In genomic region chr16:81715358-81716196, GRCh38 we compare ENCODE assay signal across 8 cellular contexts.
A peak's percentile ranks its signal among the peaks of the same experiment; 100 is the strongest.
DNase-seq lines count a peak whose midpoint lies in the region; ATAC-seq, FAIRE-seq and TF ChIP-seq lines count a peak whose summit lies in the region.

No MANE protein-coding gene starts in this region.

- H3K4me1 ChIP-seq in right lobe of liver (no peaks in the 10 kb centered on the region), prostate gland (replicated peaks) (no peaks in the 10 kb centered on the region)

- H3K4me3 ChIP-seq in right lobe of liver (no peak overlapping the region), prostate gland (no peak overlapping the region)

- DNase-seq in GM18507 (ENCODE audit: extremely low spot score, insufficient read length, low read depth) (no peak), immature natural killer cell (peak; percentile 20 to 28 (median 22)), right lobe of liver (no peak), prostate gland (ENCODE audit: low spot score) (no peak), AG08396 (ENCODE audit: low spot score) (no peak), HCEC 1CT (no peak)

- no peak for TF ChIP-seq CTCF in right lobe of liver (IDR thresholded peaks at IDR 0.05)
- TF ChIP-seq CTCF in prostate gland (IDR thresholded peaks at IDR 0.05): no peak

- TF ChIP-seq POLR2A in right lobe of liver (IDR thresholded peaks at IDR 0.05) (no peak), prostate gland (IDR thresholded peaks at IDR 0.05) (no peak)

- intact Hi-C loops in right lobe of liver (cut with DNase I) (no loop called here), prostate gland (cut with DNase I) (no loop called here)

- peak overlapping the region; percentile 5 to 78 (median 66) for H3K27ac Mint-ChIP-seq in immature natural killer cell

- no peaks in the 10 kb centered on the region for H3K9me3 Mint-ChIP-seq in immature natural killer cell

- no peak overlapping the region for H3K27ac ChIP-seq in right lobe of liver
- no peak overlapping the region for H3K27ac ChIP-seq in prostate gland

- 72% methylated on average over 11 of the region's 11 CpGs for WGBS in right lobe of liver (ENCODE audit: insufficient coverage, low coverage, low lambda C conversion rate, missing lambda C conversion rate)
- WGBS in prostate gland: 63% methylated on average over 11 of the region's 11 CpGs

- H3K36me3 Mint-ChIP-seq in immature natural killer cell: peaks cover 0 to 8% (median 4%) of the 10 kb centered on the region in 3 donors

- H3K27me3 ChIP-seq in right lobe of liver (no peaks in the 10 kb centered on the region), prostate gland (replicated peaks; ENCODE audit: insufficient read depth) (no peaks in the 10 kb centered on the region)

- H3K9me3 ChIP-seq in right lobe of liver (no peaks in the 10 kb centered on the region), prostate gland (no peaks in the 10 kb centered on the region)

- peaks cover 50 to 51% of the 10 kb centered on the region in 2 donors for H3K4me1 Mint-ChIP-seq in immature natural killer cell

- FAIRE-seq in GM18507 (lab: Jason Lieb, UNC): peak; percentile 93

- no peaks in the 10 kb centered on the region for H3K36me3 ChIP-seq in right lobe of liver
- no peaks in the 10 kb centered on the region for H3K36me3 ChIP-seq in prostate gland

- peak overlapping the region; percentile 7 to 69 (median 25) for H3K4me3 Mint-ChIP-seq in immature natural killer cell

- H3K27me3 Mint-ChIP-seq in immature natural killer cell (ENCODE audit: low read depth in 3 of 3): peaks cover 5 to 10% (median 7%) of the 10 kb centered on the region in 3 donors

- ATAC-seq in GM21576 (IDR thresholded peaks at IDR 0.05; ENCODE audit: unreplicated experiment) (peak; percentile 53), HG03571 (IDR thresholded peaks at IDR 0.05; ENCODE audit: unreplicated experiment) (peak; percentile 52), right lobe of liver (no peak)

Comparison
In these comparisons a context has a peak if more than half of its experiments do, and no peak if none do; other contexts are left out.
1. DNase-seq: peak in immature natural killer cell (3 of 3); none in GM18507 (single experiment), right lobe of liver (0 of 3), prostate gland (single experiment), AG08396 (single experiment) and HCEC 1CT (single experiment).
2. ATAC-seq: peak in GM21576 (single experiment) and HG03571 (single experiment); none in right lobe of liver (0 of 4).